In the genomic region with DNA sequence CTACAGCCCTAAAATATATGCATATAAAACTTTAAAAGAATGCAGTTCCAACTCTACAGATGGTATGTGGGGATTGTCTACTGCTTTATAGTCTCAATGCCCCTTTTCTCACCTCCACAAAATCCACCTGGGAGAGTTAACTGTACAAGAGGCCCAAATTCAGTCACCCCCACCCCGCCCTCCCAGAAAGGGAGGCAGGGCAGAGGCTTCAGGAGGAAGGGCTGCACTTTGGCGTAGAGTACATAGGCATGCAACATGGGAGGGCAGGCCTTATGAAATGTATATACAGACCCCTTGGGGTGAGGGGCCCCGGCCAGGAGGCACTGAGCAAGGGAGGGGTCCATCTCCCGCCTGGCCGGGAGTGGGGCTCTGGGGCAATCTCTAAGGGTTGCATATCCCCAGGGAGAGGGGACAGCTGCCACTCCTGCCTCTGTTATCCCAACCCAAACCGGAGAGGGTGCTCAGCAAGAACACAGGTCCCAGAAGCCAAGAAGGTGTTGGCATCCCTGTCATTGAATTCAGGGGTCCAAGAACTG, we compare ENCODE assay signal across 9 cellular contexts. TPM values are rescaled to one million over a fixed set of nuclear protein-coding genes. Genes with fewer than 3 reads are reported as not detected.
DNase-seq lines count a peak whose midpoint lies in the region; ATAC-seq, FAIRE-seq and TF ChIP-seq lines count a peak whose summit lies in the region.
"Had no signal": no experiment of that assay in that cellular context is flagged by ENCODE, and none has a peak within 500 bp of the region (broad histone marks: within the 10 kb centered on the region; RNA-seq: fewer than 3 reads in every experiment).

No MANE protein-coding gene starts in this region.

- H3K27ac ChIP-seq in iPS-20b (ENCODE audit: low read length) (no peak overlapping the region), stomach smooth muscle (ENCODE audit: low read length) (peak overlapping the region; percentile 94)

- H3K4me1 ChIP-seq in iPS-20b (ENCODE audit: insufficient read depth, low read length) = no peaks in the 10 kb centered on the region
- peaks cover 30% of the 10 kb centered on the region for H3K4me1 ChIP-seq in stomach smooth muscle (ENCODE audit: control insufficient read depth, insufficient read depth, low read length)

- peak overlapping the region; percentile 96 for H3K4me3 ChIP-seq in iPS-20b (ENCODE audit: low read length)
- peak overlapping the region; percentile 31 to 85 for H3K4me3 ChIP-seq in stomach smooth muscle (ENCODE audit: low read length in 2 of 2)

- H3K9ac ChIP-seq in iPS-20b (ENCODE audit: low read depth, low read length) = peak overlapping the region; percentile 71; the same call in 1 of the 2 replicates
- H3K9ac ChIP-seq in stomach smooth muscle (ENCODE audit: low read length in 2 of 2) = peak overlapping the region; percentile 93 to 94

- H3K9me3 ChIP-seq in iPS-20b (ENCODE audit: insufficient read depth, low read depth, low read length) (no peaks in the 10 kb centered on the region), stomach smooth muscle (ENCODE audit: control insufficient read depth in 2 of 2, low read length in 2 of 2) (no peaks in the 10 kb centered on the region)

- H3K4me3 Mint-ChIP-seq in activated CD4-positive, alpha-beta T cell treated with anti-CD3 and anti-CD28 coated beads, Interleukin-2, amount 10 ng/mL, durations not matched to agents 24 days and 14 days = peak overlapping the region; percentile 90
- peak overlapping the region; percentile 85 for H3K4me3 Mint-ChIP-seq in activated CD8-positive, alpha-beta T cell treated with anti-CD3 and anti-CD28 coated beads, Interleukin-2, amount 10 ng/mL, durations not matched to agents 7 days and 5 days

- peak overlapping the region; percentile 88 for H3K27ac Mint-ChIP-seq in activated CD4-positive, alpha-beta T cell treated with anti-CD3 and anti-CD28 coated beads, Interleukin-2, amount 10 ng/mL, durations not matched to agents 24 days and 14 days
- H3K27ac Mint-ChIP-seq in activated CD8-positive, alpha-beta T cell treated with anti-CD3 and anti-CD28 coated beads, Interleukin-2, amount 10 ng/mL, durations not matched to agents 7 days and 5 days = peak overlapping the region; percentile 89

- H3K9me3 Mint-ChIP-seq in activated CD4-positive, alpha-beta T cell treated with anti-CD3 and anti-CD28 coated beads, Interleukin-2, amount 10 ng/mL, durations not matched to agents 24 days and 14 days = no peaks in the 10 kb centered on the region
- no peaks in the 10 kb centered on the region for H3K9me3 Mint-ChIP-seq in activated CD8-positive, alpha-beta T cell treated with anti-CD3 and anti-CD28 coated beads, Interleukin-2, amount 10 ng/mL, durations not matched to agents 7 days and 5 days (ENCODE audit: insufficient read depth)

- TF ChIP-seq CTCF in GM10266 (IDR thresholded peaks at IDR 0.05; ENCODE audit: control insufficient read depth, insufficient read depth, low read depth, missing control alignments) = no peak

- peaks cover 27% of the 10 kb centered on the region for H3K4me1 Mint-ChIP-seq in activated CD4-positive, alpha-beta T cell treated with anti-CD3 and anti-CD28 coated beads, Interleukin-2, amount 10 ng/mL, durations not matched to agents 24 days and 14 days
- H3K4me1 Mint-ChIP-seq in activated CD8-positive, alpha-beta T cell treated with anti-CD3 and anti-CD28 coated beads, Interleukin-2, amount 10 ng/mL, durations not matched to agents 7 days and 5 days (ENCODE audit: low read depth) = peaks cover 43% of the 10 kb centered on the region

- no peak for DNase-seq in activated CD4-positive, alpha-beta T cell treated with anti-CD3 and anti-CD28 coated beads, Interleukin-2, amount 10 ng/mL, durations not matched to agents 24 days and 14 days
- no peak for DNase-seq in activated CD4-positive, alpha-beta T cell treated with anti-CD3 and anti-CD28 coated beads for 4 hours
- DNase-seq in activated CD8-positive, alpha-beta T cell treated with anti-CD3 and anti-CD28 coated beads, Interleukin-2, amount 10 ng/mL, durations not matched to agents 7 days and 5 days = no peak
- DNase-seq in GM10266 (ENCODE audit: extremely low spot score) = no peak
- no peak for DNase-seq in activated CD4-positive, CD25-positive, alpha-beta regulatory T cell treated with anti-CD3 and anti-CD28 coated beads, Interleukin-2, amount 50 U/mL, for 72 hours
- DNase-seq in GM12891 (ENCODE audit: insufficient read length, low spot score) = no peak
- DNase-seq: NCI-H1092 had no signal

- no peak for FAIRE-seq in GM12891 (lab: Jason Lieb, UNC)

- no peak for TF ChIP-seq POLR2A in GM12891 (IDR thresholded peaks at IDR 0.05; ENCODE audit: low read depth, low read length)

- no peaks in the 10 kb centered on the region for H3K27me3 ChIP-seq in iPS-20b (ENCODE audit: insufficient read depth, low read length)
- H3K27me3 ChIP-seq in stomach smooth muscle (ENCODE audit: control insufficient read depth in 1 of 2, insufficient read depth in 2 of 2, low read length in 2 of 2) = no peaks in the 10 kb centered on the region

- intact Hi-C loops in activated CD4-positive, alpha-beta T cell treated with anti-CD3 and anti-CD28 coated beads, Interleukin-2, amount 10 ng/mL, durations not matched to agents 24 days and 14 days (cut with micrococcal nuclease) = no loop called here

- POLR2A ChIA-PET in activated CD8-positive, alpha-beta T cell treated with anti-CD3 and anti-CD28 coated beads, Interleukin-2, amount 10 ng/mL, durations not matched to agents 7 days and 5 days (lab: Charles Lee) = interaction anchor here (0.7 to 4.9 kb wide), 2 partner anchors 11 kb away, joined by 3 to 31 read pairs; a partner anchor contains a TSS

- ATAC-seq in activated CD8-positive, alpha-beta T cell treated with anti-CD3 and anti-CD28 coated beads, Interleukin-2, amount 10 ng/mL, durations not matched to agents 7 days and 5 days = no peak

- CTCF ChIA-PET in activated CD8-positive, alpha-beta T cell treated with anti-CD3 and anti-CD28 coated beads, Interleukin-2, amount 10 ng/mL, durations not matched to agents 7 days and 5 days (lab: Charles Lee) = interaction anchor here (2.1 to 4.0 kb wide), 4 partner anchors 8 to 89 kb away, joined by 11 to 22 read pairs (median 18); a partner anchor contains a TSS

- peaks cover 46% of the 10 kb centered on the region for H3K36me3 Mint-ChIP-seq in activated CD4-positive, alpha-beta T cell treated with anti-CD3 and anti-CD28 coated beads, Interleukin-2, amount 10 ng/mL, durations not matched to agents 24 days and 14 days (ENCODE audit: low read depth)
- peaks cover 64% of the 10 kb centered on the region for H3K36me3 Mint-ChIP-seq in activated CD8-positive, alpha-beta T cell treated with anti-CD3 and anti-CD28 coated beads, Interleukin-2, amount 10 ng/mL, durations not matched to agents 7 days and 5 days (ENCODE audit: low read depth)

- H3K27me3 Mint-ChIP-seq in activated CD4-positive, alpha-beta T cell treated with anti-CD3 and anti-CD28 coated beads, Interleukin-2, amount 10 ng/mL, durations not matched to agents 24 days and 14 days = no peaks in the 10 kb centered on the region
- H3K27me3 Mint-ChIP-seq in activated CD8-positive, alpha-beta T cell treated with anti-CD3 and anti-CD28 coated beads, Interleukin-2, amount 10 ng/mL, durations not matched to agents 7 days and 5 days (ENCODE audit: low read depth) = no peaks in the 10 kb centered on the region

- H3K36me3 ChIP-seq in iPS-20b (ENCODE audit: insufficient read depth, low read depth, low read length) (peaks cover 67% of the 10 kb centered on the region), stomach smooth muscle (ENCODE audit: control insufficient read depth in 2 of 2, insufficient read depth in 2 of 2, low read length in 2 of 2) (peaks cover 46 to 48% of the 10 kb centered on the region in 2 donors)

TF ChIP-seq in GM12891, 5 proteins besides CTCF, POLR2A, EP300 and RAD21:
- TF ChIP-seq PAX5 (IDR thresholded peaks at IDR 0.05; ENCODE audit: insufficient read depth, low read length, severe bottlenecking) = no peak
- TF ChIP-seq TAF1 (IDR thresholded peaks at IDR 0.05; ENCODE audit: low read depth, low read length) = no peak
- TF ChIP-seq SPI1 (IDR thresholded peaks at IDR 0.05; ENCODE audit: low read depth, low read length) = no peak
- TF ChIP-seq POU2F2 (IDR thresholded peaks at IDR 0.05; ENCODE audit: low read depth, low read length) = no peak
- TF ChIP-seq POLR2AphosphoS5 (IDR thresholded peaks at IDR 0.05; ENCODE audit: low read depth, low read length) = no peak

RNA-seq across cellular contexts. Expression of a gene that starts 1.3 kb away (rescaled TPM):
- total RNA-seq in activated CD4-positive, alpha-beta T cell treated with anti-CD3 and anti-CD28 coated beads, Interleukin-2, amount 10 ng/mL, durations not matched to agents 24 days and 14 days = 34.4 and 34.8 TPM in 2 replicates
- 10 to 100 TPM; 40.2 to 43.9 TPM for total RNA-seq in activated CD8-positive, alpha-beta T cell treated with anti-CD3 and anti-CD28 coated beads, Interleukin-2, amount 10 ng/mL, durations not matched to agents 7 days and 5 days
- 17.5 TPM for polyA plus RNA-seq in GM12891 (2012; ENCODE audit: low read depth, missing spikeins)

RNA-seq across cellular contexts. Expression of a gene that starts 7.0 kb away (rescaled TPM):
- total RNA-seq in activated CD4-positive, alpha-beta T cell treated with anti-CD3 and anti-CD28 coated beads, Interleukin-2, amount 10 ng/mL, durations not matched to agents 24 days and 14 days = 19.3 and 21.6 TPM in 2 replicates
- 10 to 100 TPM; 44.5 to 48.2 TPM for total RNA-seq in activated CD8-positive, alpha-beta T cell treated with anti-CD3 and anti-CD28 coated beads, Interleukin-2, amount 10 ng/mL, durations not matched to agents 7 days and 5 days
- polyA plus RNA-seq in GM12891 (2012; ENCODE audit: low read depth, missing spikeins) = 34.1 TPM

RNA-seq across cellular contexts. Expression of a gene that starts 7.7 kb away (rescaled TPM):
- total RNA-seq in activated CD4-positive, alpha-beta T cell treated with anti-CD3 and anti-CD28 coated beads, Interleukin-2, amount 10 ng/mL, durations not matched to agents 24 days and 14 days = 50.4 and 60.5 TPM in 2 replicates
- total RNA-seq in activated CD8-positive, alpha-beta T cell treated with anti-CD3 and anti-CD28 coated beads, Interleukin-2, amount 10 ng/mL, durations not matched to agents 7 days and 5 days = 10 to 100 TPM; 69.6 to 72.4 TPM
- 16.1 TPM for polyA plus RNA-seq in GM12891 (2012; ENCODE audit: low read depth, missing spikeins)

RNA-seq across cellular contexts. Expression of a gene that starts 11.6 kb away (rescaled TPM):
- total RNA-seq in activated CD4-positive, alpha-beta T cell treated with anti-CD3 and anti-CD28 coated beads, Interleukin-2, amount 10 ng/mL, durations not matched to agents 24 days and 14 days = 179 and 181 TPM in 2 replicates
- total RNA-seq in activated CD8-positive, alpha-beta T cell treated with anti-CD3 and anti-CD28 coated beads, Interleukin-2, amount 10 ng/mL, durations not matched to agents 7 days and 5 days = 100 to 1,000 TPM; 151 to 153 TPM
- polyA plus RNA-seq in GM12891 (2012; ENCODE audit: low read depth, missing spikeins) = 175 TPM

RNA-seq across cellular contexts. Expression of a gene that starts 20.3 kb away (rescaled TPM):
- 69.9 and 71.8 TPM in 2 replicates for total RNA-seq in activated CD4-positive, alpha-beta T cell treated with anti-CD3 and anti-CD28 coated beads, Interleukin-2, amount 10 ng/mL, durations not matched to agents 24 days and 14 days
- total RNA-seq in activated CD8-positive, alpha-beta T cell treated with anti-CD3 and anti-CD28 coated beads, Interleukin-2, amount 10 ng/mL, durations not matched to agents 7 days and 5 days = 10 to 100 TPM; 39.8 to 45.2 TPM
- 34.2 TPM for polyA plus RNA-seq in GM12891 (2012; ENCODE audit: low read depth, missing spikeins)
